In genomic region chr10:59557052-59557451, GRCh38 we compare ENCODE assay signal across 18 cellular contexts.
DNase-seq lines count a peak whose midpoint lies in the region; ATAC-seq and TF ChIP-seq lines count a peak whose summit lies in the region.
"Had no signal": no experiment of that assay in that cellular context is flagged by ENCODE, and none has a peak within 500 bp of the region (broad histone marks: within the 10 kb centered on the region; RNA-seq: fewer than 3 reads in every experiment).

No MANE protein-coding gene starts in this region.

- no peak overlapping the region for H4K8ac ChIP-seq in H9 (replicated peaks; ENCODE audit: insufficient read length, low read depth, low read length)

- CTCF ChIA-PET in OCI-LY7 (lab: Charles Lee; ENCODE audit: unreplicated experiment): no interaction called here

- H4K5ac ChIP-seq in H9 (ENCODE audit: insufficient read length, low read depth, low read length): no peak overlapping the region

- peak overlapping the region in 2 of 3 experiments; percentile 6 to 38; a peak in 3 of 7 replicates for H3K27ac Mint-ChIP-seq in H9
- H3K27ac Mint-ChIP-seq in neural progenitor cell: peak overlapping the region; percentile 93
- H3K27ac Mint-ChIP-seq: HFFc6 had no signal

- H3K4me1 ChIP-seq in H9 (ENCODE audit: insufficient read depth, low read length) (no peaks in the 10 kb centered on the region; the same call in 1 of the 2 replicates), neural progenitor cell (peaks cover 35% of the 10 kb centered on the region), OCI-LY7 (ENCODE audit: insufficient read depth, low read length, poor library complexity, severe bottlenecking) (no peaks in the 10 kb centered on the region)
- H3K4me1 ChIP-seq in effector memory CD4-positive, alpha-beta T cell (ENCODE audit: control insufficient read depth, insufficient read depth, low read length, poor library complexity, severe bottlenecking): no peaks in the 10 kb centered on the region
- H3K4me1 ChIP-seq: colonic mucosa, suprapubic skin had no signal

- no peaks in the 10 kb centered on the region for H4K20me1 ChIP-seq in H9 (ENCODE audit: control insufficient read depth, insufficient read depth, insufficient read length)
- H4K20me1 ChIP-seq in neural progenitor cell (ENCODE audit: low read depth): no peaks in the 10 kb centered on the region
- no peaks in the 10 kb centered on the region for H4K20me1 ChIP-seq in OCI-LY7 (ENCODE audit: insufficient read depth, low read length)

- DNase-seq in H9 (no peak), NCI-H524 treated with DMSO at 0.1 percent for 48 hours (lab: John Stamatoyannopoulos, UW) (peak; percentile 36), ecto neural progenitor cell (ENCODE audit: low spot score) (peak; percentile 67), neural progenitor cell (ENCODE audit: low spot score) (peak; percentile 68), OCI-LY7 (ENCODE audit: low spot score) (no peak), NCI-H2196 treated with DMSO at 0.1 percent for 48 hours (lab: John Stamatoyannopoulos, UW; ENCODE audit: unreplicated experiment) (no peak)
- no peak for DNase-seq in effector memory CD4-positive, alpha-beta T cell
- DNase-seq: activated effector memory CD4-positive, alpha-beta T cell treated with Interleukin-2 at 50 U/mL for 16 hours; amniotic stem cell; colonic mucosa; HFFc6; MG63; NCI-H2081 treated with DMSO at 0.1 percent for 48 hours; occipital lobe; SHP77; stimulated activated CD4-positive, alpha-beta T cell treated with anti-CD3 and anti-CD28 coated beads, Interleukin-2, amount 100 ng/mL, for 48 hours had no signal

- H3K4me1 Mint-ChIP-seq in H9 (peaks cover 31 to 38% of the 10 kb centered on the region in 2 experiments), neural progenitor cell (peaks cover 49% of the 10 kb centered on the region)

- H2BK120ac ChIP-seq in H9 (ENCODE audit: low read depth, low read length, poor library complexity, severe bottlenecking): no peak overlapping the region

- no peak overlapping the region for H3K4ac ChIP-seq in H9 (ENCODE audit: low read depth, low read length)

- no peak overlapping the region for H4K91ac ChIP-seq in H9 (ENCODE audit: insufficient read length, low read depth, low read length)

- no peak overlapping the region for H3K23ac ChIP-seq in H9 (ENCODE audit: insufficient read length, low read depth, low read length)

- no peaks in the 10 kb centered on the region for H3K9me2 ChIP-seq in OCI-LY7 (ENCODE audit: insufficient read depth, low read length)

- intact Hi-C loops in OCI-LY7 (cut with micrococcal nuclease; ENCODE audit: unreplicated experiment): no loop called here

- H3K4me3 ChIP-seq in neural progenitor cell: no peak overlapping the region
- H3K4me3 ChIP-seq in OCI-LY7 (ENCODE audit: low read depth, low read length, poor library complexity, severe bottlenecking): no peak overlapping the region
- H3K4me3 ChIP-seq in effector memory CD4-positive, alpha-beta T cell (ENCODE audit: insufficient read depth, low read depth, low read length, poor library complexity, severe bottlenecking): no peak overlapping the region
- H3K4me3 ChIP-seq: colonic mucosa, MG63, suprapubic skin had no signal

- BruUV-seq in OCI-LY7 (replicated peaks; lab: Mats Ljungman, UMichigan): no TSS peak

- no peak overlapping the region for H2BK5ac ChIP-seq in H9 (ENCODE audit: insufficient read length, low read length)

- H3K36me3 ChIP-seq in neural progenitor cell (no peaks in the 10 kb centered on the region), OCI-LY7 (ENCODE audit: insufficient read depth, low read length) (no peaks in the 10 kb centered on the region)
- no peaks in the 10 kb centered on the region for H3K36me3 ChIP-seq in effector memory CD4-positive, alpha-beta T cell (ENCODE audit: control insufficient read depth, insufficient read depth, low read length)
- H3K36me3 ChIP-seq: colonic mucosa, MG63, suprapubic skin had no signal

- WGBS in H9 (ENCODE audit: extremely low coverage, insufficient read length, low lambda C conversion rate): no CpG with 5 or more reads among the region's 1 CpG

- H3T11ph ChIP-seq in H9 (ENCODE audit: low read length): no peak overlapping the region

- H3K79me1 ChIP-seq in H9 (ENCODE audit: insufficient read depth, low read depth, low read length, poor library complexity, severe bottlenecking): no peaks in the 10 kb centered on the region

- no peak overlapping the region for H3K9ac ChIP-seq in H9 (ENCODE audit: extremely low read depth, insufficient read length, low read length)
- no peak overlapping the region for H3K9ac ChIP-seq in neural progenitor cell

- no peak overlapping the region for H2BK12ac ChIP-seq in H9 (ENCODE audit: insufficient read length, low read depth, low read length)

- H2AFZ ChIP-seq in H9 (ENCODE audit: low read length) (no peak overlapping the region), neural progenitor cell (replicated peaks) (no peak overlapping the region), OCI-LY7 (ENCODE audit: low read length) (no peak overlapping the region)

- no peak for ATAC-seq in esophagus mucosa

- H2BK20ac ChIP-seq in H9 (ENCODE audit: low read depth, low read length, poor library complexity, severe bottlenecking): no peak overlapping the region

- H3K79me2 ChIP-seq in H9 (ENCODE audit: insufficient read depth, low read length): no peaks in the 10 kb centered on the region
- no peaks in the 10 kb centered on the region for H3K79me2 ChIP-seq in neural progenitor cell (ENCODE audit: low read depth)
- H3K79me2 ChIP-seq in OCI-LY7 (ENCODE audit: insufficient read depth, low read depth, low read length): no peaks in the 10 kb centered on the region

- no peak overlapping the region for H3K14ac ChIP-seq in H9 (ENCODE audit: insufficient read depth, low read length)

- no peak overlapping the region for H2AK5ac ChIP-seq in H9 (ENCODE audit: insufficient read length, low read length)

- no peak for TF ChIP-seq CTCF in H9 (conservative IDR thresholded peaks at IDR 0.05)
- no peak for TF ChIP-seq CTCF in neural progenitor cell (IDR thresholded peaks at IDR 0.05)
- TF ChIP-seq CTCF in OCI-LY7 (conservative IDR thresholded peaks at IDR 0.05; ENCODE audit: low read length): no peak

- H3K23me2 ChIP-seq in H9 (ENCODE audit: insufficient read length, low read depth, low read length, poor library complexity, severe bottlenecking): no peaks in the 10 kb centered on the region

- H3K9me3 Mint-ChIP-seq in H9 (no peaks in the 10 kb centered on the region), neural progenitor cell (no peaks in the 10 kb centered on the region)

- no peaks in the 10 kb centered on the region for H3F3A ChIP-seq in neural progenitor cell (ENCODE audit: low read depth)

- H3K27me3 Mint-ChIP-seq in H9 (ENCODE audit: low read depth) (no peaks in the 10 kb centered on the region), neural progenitor cell (ENCODE audit: insufficient read depth, low read depth) (peaks cover 3% of the 10 kb centered on the region)

- H3K36me3 Mint-ChIP-seq in H9 (ENCODE audit: insufficient read depth in 1 of 3, low read depth in 3 of 3): no peaks in the 10 kb centered on the region
- peaks cover 1% of the 10 kb centered on the region for H3K36me3 Mint-ChIP-seq in neural progenitor cell

- no peaks in the 10 kb centered on the region for H3K9me3 ChIP-seq in H9 (ENCODE audit: control insufficient read depth, low read depth, low read length)
- H3K9me3 ChIP-seq in neural progenitor cell (ENCODE audit: low read depth): no peaks in the 10 kb centered on the region
- no peaks in the 10 kb centered on the region for H3K9me3 ChIP-seq in OCI-LY7 (ENCODE audit: low read length)
- H3K9me3 ChIP-seq in effector memory CD4-positive, alpha-beta T cell (ENCODE audit: control insufficient read depth, low read length): no peaks in the 10 kb centered on the region
- H3K9me3 ChIP-seq: colonic mucosa, suprapubic skin had no signal

- POLR2A ChIA-PET in OCI-LY7 (lab: Charles Lee): no interaction called here

- no peak overlapping the region for H3K4me2 ChIP-seq in H9 (ENCODE audit: insufficient read depth, insufficient read length, low read length)
- H3K4me2 ChIP-seq in neural progenitor cell: peak overlapping the region; percentile 66
- H3K4me2 ChIP-seq in OCI-LY7 (ENCODE audit: low read length): no peak overlapping the region

- H2BK15ac ChIP-seq in H9 (ENCODE audit: low read depth, low read length): no peak overlapping the region

- H3K4me3 Mint-ChIP-seq in H9 (no peak overlapping the region), neural progenitor cell (peak overlapping the region; percentile 64)
- H3K4me3 Mint-ChIP-seq: HFFc6 had no signal

- no peak overlapping the region for H3K18ac ChIP-seq in H9 (ENCODE audit: insufficient read length, low read depth, low read length)

- H3K27ac ChIP-seq in H9 (ENCODE audit: insufficient read length, low read depth, low read length): no peak overlapping the region
- peak overlapping the region; percentile 24 for H3K27ac ChIP-seq in neural progenitor cell
- no peak overlapping the region for H3K27ac ChIP-seq in OCI-LY7 (ENCODE audit: low read depth, low read length, poor library complexity, severe bottlenecking)
- no peak overlapping the region for H3K27ac ChIP-seq in effector memory CD4-positive, alpha-beta T cell (ENCODE audit: insufficient read depth, low read length, poor library complexity, severe bottlenecking)
- H3K27ac ChIP-seq: colonic mucosa, suprapubic skin had no signal

- no peak overlapping the region for H3K56ac ChIP-seq in H9 (ENCODE audit: insufficient read length, low read depth, low read length)

- H3K27me3 ChIP-seq in H9 (ENCODE audit: insufficient read depth, low read length): no peaks in the 10 kb centered on the region
- H3K27me3 ChIP-seq in neural progenitor cell: no peaks in the 10 kb centered on the region
- no peaks in the 10 kb centered on the region for H3K27me3 ChIP-seq in effector memory CD4-positive, alpha-beta T cell (replicated peaks; ENCODE audit: control insufficient read depth, insufficient read depth, low read length, poor library complexity, severe bottlenecking)
- H3K27me3 ChIP-seq: colonic mucosa, MG63, suprapubic skin had no signal

Comparison
In these comparisons a context has a peak if more than half of its experiments do, and no peak if none do; other contexts are left out.
1. DNase-seq: peak in NCI-H524 treated with DMSO at 0.1 percent for 48 hours (single experiment), ecto neural progenitor cell (single experiment) and neural progenitor cell (single experiment); none in H9 (single experiment), OCI-LY7 (single experiment), effector memory CD4-positive, alpha-beta T cell (0 of 3) and NCI-H2196 treated with DMSO at 0.1 percent for 48 hours (single experiment).